8 cellular contexts compared by ENCODE assay signal in genomic region chr15:73992594-73992898, GRCh38. TPM values are rescaled to one million over a fixed set of nuclear protein-coding genes. Genes with fewer than 3 reads are reported as not detected.
DNase-seq lines count a peak whose midpoint lies in the region; ATAC-seq and TF ChIP-seq lines count a peak whose summit lies in the region.

No MANE protein-coding gene starts in this region.

- DNase-seq in colonic mucosa (no peak), activated gamma-delta T cell treated with Interleukin-2 at 50 U/mL for 16 hours (no peak), COLO829 (ENCODE audit: low spot score) (no peak), RKO (ENCODE audit: low spot score) (no peak)

- intact Hi-C loops in colonic mucosa (cut with DNase I) = no loop called here

- peak overlapping the region; percentile 96 for H3K4me2 ChIP-seq in Loucy (ENCODE audit: low read depth, low read length, poor library complexity, severe bottlenecking)
- peak overlapping the region; percentile 72 for H3K4me2 ChIP-seq in neural cell (ENCODE audit: low read length)

- H3F3A ChIP-seq in Loucy (ENCODE audit: low read depth) (0 out of 2 replicates have a peak, but pooled peaks cover 4% of the 10 kb centered on the region), neural cell (ENCODE audit: insufficient read depth, low read length, poor library complexity, severe bottlenecking) (no peaks in the 10 kb centered on the region)

- ATAC-seq in GM18870 (IDR thresholded peaks at IDR 0.05; ENCODE audit: unreplicated experiment) = no peak

- TF ChIP-seq CTCF in C4-2B (conservative IDR thresholded peaks at IDR 0.05) (peak; percentile 41), Loucy (conservative IDR thresholded peaks at IDR 0.05; ENCODE audit: low read length) (no peak), colonic mucosa (IDR thresholded peaks at IDR 0.05) (peak; percentile 10), neural cell (IDR thresholded peaks at IDR 0.05; ENCODE audit: poor library complexity, severe bottlenecking) (no peak)

- H3K9me2 ChIP-seq in Loucy (replicated peaks; ENCODE audit: low read depth, low read length) (no peaks in the 10 kb centered on the region), neural cell (ENCODE audit: insufficient read depth, low read length) (no peaks in the 10 kb centered on the region)

- TF ChIP-seq RAD21 in neural cell (conservative IDR thresholded peaks at IDR 0.05) = no peak

- H3K9me3 ChIP-seq in Loucy (ENCODE audit: insufficient read depth, low read depth, low read length) (no peaks in the 10 kb centered on the region), colonic mucosa (no peaks in the 10 kb centered on the region), neural cell (ENCODE audit: low read length) (no peaks in the 10 kb centered on the region)

- TF ChIP-seq EP300 in neural cell (conservative IDR thresholded peaks at IDR 0.05; ENCODE audit: poor library complexity, severe bottlenecking) = no peak

- peak overlapping the region; percentile 49 for H2AFZ ChIP-seq in Loucy (ENCODE audit: low read length)
- H2AFZ ChIP-seq in neural cell (ENCODE audit: low read depth, low read length) = peak overlapping the region; percentile 32

- H3K4me3 ChIP-seq in Loucy (ENCODE audit: low read length, poor library complexity, severe bottlenecking) (peak overlapping the region; percentile 86), colonic mucosa (peak overlapping the region; percentile 84), neural cell (ENCODE audit: low read length) (peak overlapping the region; percentile 99)

- H3K4me1 ChIP-seq in Loucy (ENCODE audit: insufficient read depth, low read length, poor library complexity, severe bottlenecking) (peaks cover 37% of the 10 kb centered on the region), colonic mucosa (peaks cover 25% of the 10 kb centered on the region)

- H4K20me1 ChIP-seq in Loucy (ENCODE audit: insufficient read depth, low read length, poor library complexity, severe bottlenecking) (peaks cover 21% of the 10 kb centered on the region), neural cell (ENCODE audit: insufficient read depth) (no peaks in the 10 kb centered on the region)

- H3K36me3 ChIP-seq in Loucy (ENCODE audit: insufficient read depth, low read length) (no peaks in the 10 kb centered on the region), colonic mucosa (no peaks in the 10 kb centered on the region), neural cell (ENCODE audit: insufficient read depth, low read length) (no peaks in the 10 kb centered on the region)

- peaks cover 30% of the 10 kb centered on the region for H3K79me2 ChIP-seq in Loucy (ENCODE audit: insufficient read depth, low read length)
- H3K79me2 ChIP-seq in neural cell (replicated peaks; ENCODE audit: insufficient read depth, low read length) = peaks cover 22% of the 10 kb centered on the region

- H3K27me3 ChIP-seq in Loucy (ENCODE audit: insufficient read depth, low read length, poor library complexity, severe bottlenecking) = peaks cover 4% of the 10 kb centered on the region
- no peaks in the 10 kb centered on the region for H3K27me3 ChIP-seq in colonic mucosa
- H3K27me3 ChIP-seq in neural cell (ENCODE audit: insufficient read depth, low read depth, low read length) = no peaks in the 10 kb centered on the region

- peak overlapping the region; percentile 98 for H3K9ac ChIP-seq in Loucy (ENCODE audit: low read depth, low read length, poor library complexity, severe bottlenecking)
- no peak overlapping the region for H3K9ac ChIP-seq in colonic mucosa (ENCODE audit: low read depth in 2 of 2, low read length in 2 of 2)
- peak overlapping the region; percentile 48 for H3K9ac ChIP-seq in neural cell (ENCODE audit: low read length)

- peak overlapping the region; percentile 65 for H3K27ac ChIP-seq in C4-2B
- H3K27ac ChIP-seq in colonic mucosa = peak overlapping the region; percentile 74
- H3K27ac ChIP-seq in neural cell (ENCODE audit: low read length) = no peak overlapping the region

TF ChIP-seq in neural cell, 6 proteins besides CTCF, POLR2A, EP300 and RAD21:
- no peak for TF ChIP-seq REST (IDR thresholded peaks at IDR 0.05; ENCODE audit: borderline replicate concordance)
- no peak for TF ChIP-seq MXI1 (conservative IDR thresholded peaks at IDR 0.05; ENCODE audit: poor library complexity, severe bottlenecking)
- no peak for TF ChIP-seq POLR2AphosphoS5 (IDR thresholded peaks at IDR 0.05)
- no peak for TF ChIP-seq SMC3 (conservative IDR thresholded peaks at IDR 0.05; ENCODE audit: poor library complexity)
- TF ChIP-seq TAF1 (IDR thresholded peaks at IDR 0.05; ENCODE audit: low read depth) = no peak
- TF ChIP-seq EZH2 (IDR thresholded peaks at IDR 0.05; ENCODE audit: borderline replicate concordance, insufficient read depth, low read length, poor library complexity, severe bottlenecking) = no peak

RNA-seq across cellular contexts. Expression of gene STOML1, which starts 0.5 kb away (rescaled TPM):
- total RNA-seq in colonic mucosa = 10 to 100 TPM in 1 of 2 donors, 1 to 10 TPM in 1; 9.1 to 14.3 TPM
- 49.5 and 59.4 TPM in 2 replicates for polyA plus RNA-seq in neural cell
- 37.3 and 39.2 TPM in 2 replicates for polyA minus RNA-seq in neural cell

RNA-seq across cellular contexts. Expression of gene PML, which starts 2.0 kb away (rescaled TPM):
- 10 to 100 TPM; 27.0 to 31.3 TPM for total RNA-seq in colonic mucosa
- 4.7 and 10.9 TPM in 2 replicates for polyA plus RNA-seq in neural cell
- 12.9 and 14.8 TPM in 2 replicates for polyA minus RNA-seq in neural cell

Comparison
In these comparisons a context has a peak if more than half of its experiments do, and no peak if none do; other contexts are left out.
1. CTCF ChIP-seq: peak in C4-2B (single experiment) and colonic mucosa (single experiment); none in Loucy (single experiment) and neural cell (single experiment).
2. H3K9ac ChIP-seq: peak in Loucy (single experiment) and neural cell (single experiment); none in colonic mucosa (0 of 2).
3. Peak in every context shown above with its lines, with median percentiles within 50 percentile points of each other: H3K4me3 ChIP-seq.